ENCODE assay signal across 18 cellular contexts in genomic region chr17:61381537-61381936, GRCh38. TPM values are rescaled to one million over a fixed set of nuclear protein-coding genes. Genes with fewer than 3 reads are reported as not detected.
"Had no signal": no experiment of that assay in that cellular context is flagged by ENCODE, and none has a peak within 500 bp of the region (broad histone marks: within the 10 kb centered on the region; RNA-seq: fewer than 3 reads in every experiment).

No MANE protein-coding gene starts in this region.

- H3K9me3 ChIP-seq: esophagus squamous epithelium, left ventricle myocardium inferior, testis had no signal

- H3K4me1 ChIP-seq: esophagus squamous epithelium, parathyroid adenoma had no signal

- H3K36me3 ChIP-seq: esophagus squamous epithelium, left ventricle myocardium inferior, neural progenitor cell, WERI-Rb-1 had no signal

- H3K4me1 Mint-ChIP-seq: stimulated activated memory B cell treated with anti-CD40 and anti-IgM and Interleukin-4, amounts not matched to agents 10 μg/mL and 1 μg/mL and 100 μg/mL, for 72 hours had no signal

- H3K27ac ChIP-seq: left ventricle myocardium inferior, neural progenitor cell, parathyroid adenoma, testis, WERI-Rb-1 had no signal

- DNase-seq: activated CD4-positive, alpha-beta T cell treated with anti-CD3 and anti-CD28 coated beads for 1 hour; activated CD4-positive, alpha-beta T cell treated with anti-CD3 and anti-CD28 coated beads, Interleukin-2, amount 50 U/mL, for 48 hours; effector memory CD8-positive, alpha-beta T cell; esophagus squamous epithelium; foreskin melanocyte; left ventricle myocardium inferior; mammary epithelial cell; stimulated activated CD4-positive, alpha-beta T cell treated with anti-CD3 and anti-CD28 coated beads, Interleukin-4, amount 100 ng/mL, for 4 hours; testis; WERI-Rb-1 had no signal

- H3K27me3 Mint-ChIP-seq: activated naive CD8-positive, alpha-beta T cell; effector memory CD8-positive, alpha-beta T cell; stimulated activated memory B cell treated with anti-CD40 and anti-IgM and Interleukin-4, amounts not matched to agents 10 μg/mL and 1 μg/mL and 100 μg/mL, for 72 hours had no signal

- H3K4me3 ChIP-seq: esophagus squamous epithelium, left ventricle myocardium inferior, neural progenitor cell, testis had no signal

- H3K9me3 Mint-ChIP-seq: effector memory CD8-positive, alpha-beta T cell; neural progenitor cell; stimulated activated memory B cell treated with anti-CD40 and anti-IgM and Interleukin-4, amounts not matched to agents 10 μg/mL and 1 μg/mL and 100 μg/mL, for 72 hours; type B pancreatic cell had no signal

- H3K4me3 Mint-ChIP-seq: activated naive CD8-positive, alpha-beta T cell; effector memory CD8-positive, alpha-beta T cell; neural progenitor cell; stimulated activated memory B cell treated with anti-CD40 and anti-IgM and Interleukin-4, amounts not matched to agents 10 μg/mL and 1 μg/mL and 100 μg/mL, for 72 hours; type B pancreatic cell had no signal

- H3K27ac Mint-ChIP-seq: activated naive CD8-positive, alpha-beta T cell; effector memory CD8-positive, alpha-beta T cell; neural progenitor cell; stimulated activated memory B cell treated with anti-CD40 and anti-IgM and Interleukin-4, amounts not matched to agents 10 μg/mL and 1 μg/mL and 100 μg/mL, for 72 hours had no signal

- ATAC-seq: effector memory CD8-positive, alpha-beta T cell; sciatic nerve; stimulated activated memory B cell treated with anti-CD40 and anti-IgM and Interleukin-4, amounts not matched to agents 10 μg/mL and 1 μg/mL and 100 μg/mL, for 72 hours had no signal

- H3K27me3 ChIP-seq: esophagus squamous epithelium, neural progenitor cell, testis had no signal

RNA-seq across cellular contexts. Expression of gene TBX2, which starts 18.1 kb away (rescaled TPM):
- total RNA-seq: dermis microvascular lymphatic vessel endothelial cell; T-helper 2 cell treated with Interferon-gamma antibody and Interleukin-4, amounts not matched to agents 100 ng/mL and 5 ng/mL, for 36 hours had no signal
- polyA plus RNA-seq: mammary epithelial cell had no signal
